ENCODE assay signal across 7 cellular contexts in genomic region chr12:13099910-13100609, GRCh38. TPM values are rescaled to one million over a fixed set of nuclear protein-coding genes. Genes with fewer than 3 reads are reported as not detected.
DNase-seq lines count a peak whose midpoint lies in the region; ATAC-seq, FAIRE-seq and TF ChIP-seq lines count a peak whose summit lies in the region.

No MANE protein-coding gene starts in this region.

- H3K27me3 Mint-ChIP-seq in HFFc6 (ENCODE audit: insufficient read depth) = peaks cover 3% of the 10 kb centered on the region; the same call in 1 of the 2 replicates

- no peaks in the 10 kb centered on the region for H3K9me3 Mint-ChIP-seq in HFFc6

- H3K27ac Mint-ChIP-seq in HFFc6 = peak overlapping the region; percentile 99

- no peak for TF ChIP-seq CTCF in HFFc6 (IDR thresholded peaks at IDR 0.05)
- no peak for TF ChIP-seq CTCF in fibroblast of villous mesenchyme (IDR thresholded peaks at IDR 0.05; ENCODE audit: insufficient read depth, low read depth, low read length)
- TF ChIP-seq CTCF in D721Med (IDR thresholded peaks at IDR 0.05; ENCODE audit: insufficient read depth, missing control alignments) = no peak

- ATAC-seq in GM21576 (IDR thresholded peaks at IDR 0.05; ENCODE audit: unreplicated experiment) = no peak

- peak overlapping the region; percentile 72 for H3K9ac ChIP-seq in SK-N-MC (ENCODE audit: insufficient read length)

- no peaks in the 10 kb centered on the region for H3K9me3 ChIP-seq in SK-N-MC (ENCODE audit: low read depth, low read length)

- peaks cover 84% of the 10 kb centered on the region for H3K4me1 Mint-ChIP-seq in HFFc6 (ENCODE audit: low read depth)

- H3K4me3 ChIP-seq in SK-N-MC = peak overlapping the region; percentile 76
- H3K4me3 ChIP-seq in fibroblast of villous mesenchyme (ENCODE audit: low read depth, low read length) = peak overlapping the region; percentile 22
- H3K4me3 ChIP-seq in skin epidermis = peak overlapping the region in 1 of 7 experiments; percentile 51

- H3K4me3 Mint-ChIP-seq in HFFc6 = peak overlapping the region; percentile 85

- no peaks in the 10 kb centered on the region for H3K36me3 Mint-ChIP-seq in HFFc6 (ENCODE audit: low read depth)

- FAIRE-seq in D721Med (lab: Jason Lieb, UNC) = no peak

- H3K36me3 ChIP-seq in SK-N-MC (ENCODE audit: insufficient read depth, low read length) = no peaks in the 10 kb centered on the region

- H3K27ac ChIP-seq in SK-N-MC = peak overlapping the region; percentile 98
- peak overlapping the region; percentile 52 to 99 (median 97) for H3K27ac ChIP-seq in skin epidermis

- DNase-seq in HFFc6 (no peak), SK-N-MC (ENCODE audit: low read depth, low spot score) (no peak), fibroblast of villous mesenchyme (ENCODE audit: low read depth) (peak; percentile 27), EL (no peak), D721Med (ENCODE audit: insufficient read length, low spot score) (no peak)

RNA-seq across cellular contexts. Expression of gene GSG1, which starts 3.4 kb away (rescaled TPM):
- total RNA-seq in HFFc6 (2021; fragmentation: NEBNext Ultra II Directional; extraction: Animal tissue kit (Norgen Biotek cat#: 25700)) = 1 to 10 TPM in 2 of 6 experiments, under 1 TPM in 4; 0.48 to 1.0 (median 0.75) TPM
- total RNA-seq in fibroblast of villous mesenchyme = 0.32 and 11.2 TPM in 2 replicates

RNA-seq across cellular contexts. Expression of gene FAM234B, which starts 55.9 kb away (rescaled TPM):
- total RNA-seq in HFFc6 (2021; fragmentation: NEBNext Ultra II Directional; extraction: Animal tissue kit (Norgen Biotek cat#: 25700)) = 1 to 10 TPM; 3.0 to 4.6 (median 3.7) TPM
- 5.8 and 10.8 TPM in 2 replicates for total RNA-seq in fibroblast of villous mesenchyme
